15 cellular contexts compared by ENCODE assay signal in the genomic region with DNA sequence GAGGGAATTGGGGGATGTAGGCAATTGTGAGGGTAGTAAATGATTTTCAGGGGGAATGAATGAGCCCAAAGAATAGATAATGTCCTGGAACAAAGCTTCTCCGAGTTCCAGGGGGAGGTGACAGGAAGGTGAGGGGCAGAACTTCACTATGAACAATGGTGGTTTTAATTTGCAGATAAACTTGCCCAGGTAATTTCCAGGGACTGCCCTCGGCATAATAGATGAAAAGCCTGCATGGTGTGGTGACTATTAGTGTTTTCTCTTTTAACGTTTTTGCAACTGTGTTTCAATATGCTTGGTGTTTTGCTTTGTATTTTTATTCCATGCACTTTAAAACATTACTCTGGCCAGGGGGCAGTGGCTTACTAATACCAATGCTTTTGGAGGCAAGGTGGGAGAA.
DNase-seq lines count a peak whose midpoint lies in the region; ATAC-seq and TF ChIP-seq lines count a peak whose summit lies in the region.
"Had no signal": no experiment of that assay in that cellular context is flagged by ENCODE, and none has a peak within 500 bp of the region (broad histone marks: within the 10 kb centered on the region; RNA-seq: fewer than 3 reads in every experiment).

No MANE protein-coding gene starts in this region.

- H3K27me3 Mint-ChIP-seq in stimulated activated naive CD8-positive, alpha-beta T cell treated with anti-CD3 and anti-CD28 coated beads, Interleukin-15, Interleukin-2, amounts not matched to agents 100 ng/mL and 50 ng/mL, for 24 hours = no peaks in the 10 kb centered on the region
- H3K27me3 Mint-ChIP-seq in stimulated activated naive CD8-positive, alpha-beta T cell treated with anti-CD3 and anti-CD28 coated beads, Interleukin-15, amount 100 ng/mL, for 72 hours = no peaks in the 10 kb centered on the region
- H3K27me3 Mint-ChIP-seq in activated T-helper 17 cell treated with anti-CD3 and anti-CD28 coated beads, Interleukin-2, amount 50 U/mL, for 72 hours = no peaks in the 10 kb centered on the region
- no peaks in the 10 kb centered on the region for H3K27me3 Mint-ChIP-seq in glutamatergic neuron (ENCODE audit: unreplicated experiment)
- H3K27me3 Mint-ChIP-seq: CD4-positive, alpha-beta T cell had no signal

- no peak for TF ChIP-seq CTCF in glutamatergic neuron (IDR thresholded peaks at IDR 0.05; ENCODE audit: partially characterized antibody, unreplicated experiment)

- H3K9me3 Mint-ChIP-seq in stimulated activated naive CD8-positive, alpha-beta T cell treated with anti-CD3 and anti-CD28 coated beads, Interleukin-15, Interleukin-2, amounts not matched to agents 100 ng/mL and 50 ng/mL, for 24 hours = peaks cover under 1% of the 10 kb centered on the region
- peaks cover under 1 to 10% of the 10 kb centered on the region in 2 donors for H3K9me3 Mint-ChIP-seq in stimulated activated naive CD8-positive, alpha-beta T cell treated with anti-CD3 and anti-CD28 coated beads, Interleukin-15, amount 100 ng/mL, for 72 hours
- no peaks in the 10 kb centered on the region for H3K9me3 Mint-ChIP-seq in activated T-helper 17 cell treated with anti-CD3 and anti-CD28 coated beads, Interleukin-2, amount 50 U/mL, for 72 hours
- no peaks in the 10 kb centered on the region for H3K9me3 Mint-ChIP-seq in glutamatergic neuron (ENCODE audit: unreplicated experiment)

- no peak overlapping the region for H3K4me3 Mint-ChIP-seq in stimulated activated naive CD8-positive, alpha-beta T cell treated with anti-CD3 and anti-CD28 coated beads, Interleukin-15, Interleukin-2, amounts not matched to agents 100 ng/mL and 50 ng/mL, for 24 hours
- H3K4me3 Mint-ChIP-seq in stimulated activated naive CD8-positive, alpha-beta T cell treated with anti-CD3 and anti-CD28 coated beads, Interleukin-15, amount 100 ng/mL, for 72 hours = no peak overlapping the region
- H3K4me3 Mint-ChIP-seq in activated T-helper 17 cell treated with anti-CD3 and anti-CD28 coated beads, Interleukin-2, amount 50 U/mL, for 72 hours = no peak overlapping the region
- H3K4me3 Mint-ChIP-seq in glutamatergic neuron (ENCODE audit: unreplicated experiment) = no peak overlapping the region
- H3K4me3 Mint-ChIP-seq: CD4-positive, alpha-beta T cell had no signal

- peak overlapping the region; percentile 54 for H3K27ac Mint-ChIP-seq in stimulated activated naive CD8-positive, alpha-beta T cell treated with anti-CD3 and anti-CD28 coated beads, Interleukin-15, Interleukin-2, amounts not matched to agents 100 ng/mL and 50 ng/mL, for 24 hours
- peak overlapping the region in 1 of 2 donors; percentile 18 for H3K27ac Mint-ChIP-seq in stimulated activated naive CD8-positive, alpha-beta T cell treated with anti-CD3 and anti-CD28 coated beads, Interleukin-15, amount 100 ng/mL, for 72 hours
- peak overlapping the region; percentile 8 for H3K27ac Mint-ChIP-seq in activated T-helper 17 cell treated with anti-CD3 and anti-CD28 coated beads, Interleukin-2, amount 50 U/mL, for 72 hours
- no peak overlapping the region for H3K27ac Mint-ChIP-seq in glutamatergic neuron (ENCODE audit: unreplicated experiment)
- H3K27ac Mint-ChIP-seq: CD4-positive, alpha-beta T cell had no signal

- peaks cover 40% of the 10 kb centered on the region for H3K4me1 Mint-ChIP-seq in stimulated activated naive CD8-positive, alpha-beta T cell treated with anti-CD3 and anti-CD28 coated beads, Interleukin-15, Interleukin-2, amounts not matched to agents 100 ng/mL and 50 ng/mL, for 24 hours (ENCODE audit: low read depth)
- H3K4me1 Mint-ChIP-seq in stimulated activated naive CD8-positive, alpha-beta T cell treated with anti-CD3 and anti-CD28 coated beads, Interleukin-15, amount 100 ng/mL, for 72 hours = peaks cover 33% of the 10 kb centered on the region
- H3K4me1 Mint-ChIP-seq in activated T-helper 17 cell treated with anti-CD3 and anti-CD28 coated beads, Interleukin-2, amount 50 U/mL, for 72 hours = peaks cover 17% of the 10 kb centered on the region
- no peaks in the 10 kb centered on the region for H3K4me1 Mint-ChIP-seq in glutamatergic neuron (ENCODE audit: low read depth, unreplicated experiment)

- ATAC-seq in stimulated activated naive CD8-positive, alpha-beta T cell treated with anti-CD3 and anti-CD28 coated beads, Interleukin-15, amount 100 ng/mL, for 72 hours = no peak
- ATAC-seq in HG02759 (IDR thresholded peaks at IDR 0.05; ENCODE audit: unreplicated experiment) = peak; percentile 40
- no peak for ATAC-seq in activated T-helper 17 cell treated with anti-CD3 and anti-CD28 coated beads, Interleukin-2, amount 50 U/mL, for 72 hours (replicated peaks)
- ATAC-seq in GM19395 (IDR thresholded peaks at IDR 0.05; ENCODE audit: unreplicated experiment) = no peak

- no peak for DNase-seq in stimulated activated naive CD8-positive, alpha-beta T cell treated with anti-CD3 and anti-CD28 coated beads, Interleukin-15, amount 100 ng/mL, for 72 hours
- DNase-seq in glutamatergic neuron = no peak
- DNase-seq in NCI-H1105 (lab: John Stamatoyannopoulos, UW) = no peak
- no peak for DNase-seq in effector CD4-positive, alpha-beta T cell
- DNase-seq: AML-193; CD4-positive, alpha-beta T cell; HCEC 1CT; NCI-H1417 treated with DMSO at 0.1 percent for 48 hours; NCI-H2029 treated with DMSO at 0.1 percent for 48 hours; NCI-H510A; SIG-M5 had no signal

- peaks cover 28% of the 10 kb centered on the region for H3K36me3 Mint-ChIP-seq in stimulated activated naive CD8-positive, alpha-beta T cell treated with anti-CD3 and anti-CD28 coated beads, Interleukin-15, Interleukin-2, amounts not matched to agents 100 ng/mL and 50 ng/mL, for 24 hours (ENCODE audit: low read depth)
- H3K36me3 Mint-ChIP-seq in activated T-helper 17 cell treated with anti-CD3 and anti-CD28 coated beads, Interleukin-2, amount 50 U/mL, for 72 hours (ENCODE audit: low read depth) = peaks cover 14% of the 10 kb centered on the region
- H3K36me3 Mint-ChIP-seq in glutamatergic neuron (ENCODE audit: unreplicated experiment) = peaks cover 11% of the 10 kb centered on the region
